16 cellular contexts compared by ENCODE assay signal in genomic region chr13:98921786-98922185, GRCh38.
"Had no signal": no experiment of that assay in that cellular context is flagged by ENCODE, and none has a peak within 500 bp of the region (broad histone marks: within the 10 kb centered on the region; RNA-seq: fewer than 3 reads in every experiment).

No MANE protein-coding gene starts in this region.

- H3K27me3 Mint-ChIP-seq: activated CD4-positive, alpha-beta memory T cell treated with anti-CD3 and anti-CD28 coated beads, Interleukin-2, amount 10 ng/mL, durations not matched to agents 7 days and 5 days; type B pancreatic cell had no signal

- H3K27ac ChIP-seq: lower lobe of right lung, ovary, WERI-Rb-1 had no signal

- H3K27ac Mint-ChIP-seq: activated CD4-positive, alpha-beta memory T cell treated with anti-CD3 and anti-CD28 coated beads, Interleukin-2, amount 10 ng/mL, durations not matched to agents 7 days and 5 days; activated naive CD4-positive, alpha-beta T cell treated with anti-CD3 and anti-CD28 coated beads, Interleukin-2, amount 50 U/mL, for 72 hours; mesothelial cell of epicardium; stimulated activated effector memory CD8-positive, alpha-beta T cell treated with anti-CD3 and anti-CD28 coated beads, Interleukin-12 subunit alpha, Interleukin-12 subunit beta, amount 100 ng/mL, for 72 hours; T-helper 1 cell treated with Interleukin-12 subunit alpha and Interleukin-12 subunit beta and Interleukin-4 antibody, amounts not matched to agents 30 μg/mL and 1 μg/mL, for 36 hours; type B pancreatic cell had no signal

- H3K4me3 Mint-ChIP-seq: activated CD4-positive, alpha-beta memory T cell treated with anti-CD3 and anti-CD28 coated beads, Interleukin-2, amount 10 ng/mL, durations not matched to agents 7 days and 5 days; mesothelial cell of epicardium; stimulated activated effector memory CD8-positive, alpha-beta T cell treated with anti-CD3 and anti-CD28 coated beads, Interleukin-12 subunit alpha, Interleukin-12 subunit beta, amount 100 ng/mL, for 72 hours; T-helper 1 cell treated with Interleukin-12 subunit alpha and Interleukin-12 subunit beta and Interleukin-4 antibody, amounts not matched to agents 30 μg/mL and 1 μg/mL, for 36 hours; type B pancreatic cell had no signal

- H3K9me3 Mint-ChIP-seq: mesothelial cell of epicardium; stimulated activated effector memory CD8-positive, alpha-beta T cell treated with anti-CD3 and anti-CD28 coated beads, Interleukin-12 subunit alpha, Interleukin-12 subunit beta, amount 100 ng/mL, for 72 hours; type B pancreatic cell had no signal

- DNase-seq: activated CD4-positive, alpha-beta memory T cell treated with anti-CD3 and anti-CD28 coated beads, Interleukin-2, amount 10 ng/mL, durations not matched to agents 7 days and 5 days; activated CD4-positive, alpha-beta T cell treated with anti-CD3 and anti-CD28 coated beads for 4 hours; activated gamma-delta T cell; activated T-cell treated with anti-CD3 and anti-CD28 coated beads, Interleukin-2, amount 50 U/mL, for 48 hours; aorta; erythroblast; lower lobe of right lung; ovary; retina; WERI-Rb-1 had no signal

- ATAC-seq: activated naive CD4-positive, alpha-beta T cell treated with anti-CD3 and anti-CD28 coated beads, Interleukin-2, amount 50 U/mL, for 72 hours; gastroesophageal sphincter; lower lobe of right lung; stimulated activated effector memory CD8-positive, alpha-beta T cell treated with anti-CD3 and anti-CD28 coated beads, Interleukin-12 subunit alpha, Interleukin-12 subunit beta, amount 100 ng/mL, for 72 hours had no signal
